1 cellular context compared by ENCODE assay signal in genomic region chr6:30759575-30760239, GRCh38.
TF ChIP-seq lines count a peak whose summit lies in the region.

No MANE protein-coding gene starts in this region.

TF ChIP-seq in HepG2, 621 proteins besides CTCF, POLR2A, EP300 and RAD21 (continued from another document and continues in another):
- TF ChIP-seq ZNF646 (CRISPR knock-in tag; IDR thresholded peaks at IDR 0.05) (peak; percentile 75; the same call in 1 of the 2 replicates), ERF (CRISPR knock-in tag; IDR thresholded peaks at IDR 0.05) (no peak), NFIC (IDR thresholded peaks at IDR 0.05; ENCODE audit: low read length) (peak; percentile 39; the same call in 1 of the 2 replicates), HOXA3 (CRISPR knock-in tag; IDR thresholded peaks at IDR 0.05) (0 out of 2 replicates have a peak, but pooled peaks have one; percentile 11), MIER3 (CRISPR knock-in tag; IDR thresholded peaks at IDR 0.05; ENCODE audit: borderline replicate concordance) (peak; percentile 75; the same call in 1 of the 2 replicates), SPEN (CRISPR knock-in tag; IDR thresholded peaks at IDR 0.05; ENCODE audit: low read depth) (no peak), SAP130 (CRISPR knock-in tag; IDR thresholded peaks at IDR 0.05; ENCODE audit: low read depth) (peak; percentile 68), TFE3 (CRISPR knock-in tag; IDR thresholded peaks at IDR 0.05) (no peak), MAFK (conservative IDR thresholded peaks at IDR 0.05 in 1 of 2, IDR thresholded peaks at IDR 0.05 in 1 of 2; ENCODE audit: low read length in 2 of 2) (peak; percentile 72 to 85), RXRB (CRISPR knock-in tag; IDR thresholded peaks at IDR 0.05; ENCODE audit: borderline replicate concordance) (peak; percentile 64; the same call in 1 of the 2 replicates), KDM5B (CRISPR knock-in tag; IDR thresholded peaks at IDR 0.05; ENCODE audit: borderline replicate concordance) (peak; percentile 39; the same call in 1 of the 2 replicates), ELF3 (CRISPR knock-in tag; IDR thresholded peaks at IDR 0.05) (peak; percentile 31; the same call in 1 of the 2 replicates), FUBP1 (CRISPR knock-in tag; IDR thresholded peaks at IDR 0.05; ENCODE audit: borderline replicate concordance) (no peak), AGO2 (optimal IDR thresholded peaks at IDR 0.05; ENCODE audit: low read depth, low read length) (no peak), ZNF18 (CRISPR knock-in tag; IDR thresholded peaks at IDR 0.05; ENCODE audit: insufficient replicate concordance) (peak; percentile 99), ZFP82 (CRISPR knock-in tag; IDR thresholded peaks at IDR 0.05; ENCODE audit: borderline replicate concordance) (0 out of 2 replicates have a peak, but pooled peaks have one; percentile 3), NRL (CRISPR knock-in tag; IDR thresholded peaks at IDR 0.05; ENCODE audit: borderline replicate concordance) (0 out of 2 replicates have a peak, but pooled peaks have one; percentile 51), MYC (CRISPR knock-in tag; IDR thresholded peaks at IDR 0.05; ENCODE audit: borderline replicate concordance) (no peak), ZBTB3 (CRISPR knock-in tag; IDR thresholded peaks at IDR 0.05; ENCODE audit: borderline replicate concordance, low read depth) (0 out of 2 replicates have a peak, but pooled peaks have one; percentile 60), MAX (IDR thresholded peaks at IDR 0.05) (peak; percentile 19; the same call in 1 of the 2 replicates), ARID3A (IDR thresholded peaks at IDR 0.05; ENCODE audit: low read depth, low read length) (peak; percentile 67; the same call in 1 of the 2 replicates), TGIF2 (CRISPR knock-in tag; IDR thresholded peaks at IDR 0.05) (peak; percentile 9), RBAK (CRISPR knock-in tag; IDR thresholded peaks at IDR 0.05) (no peak), KIAA2018 (CRISPR knock-in tag; IDR thresholded peaks at IDR 0.05; ENCODE audit: borderline replicate concordance) (no peak), PPARG (CRISPR knock-in tag; conservative IDR thresholded peaks at IDR 0.05) (peak; percentile 65), NCOA2 (CRISPR knock-in tag; IDR thresholded peaks at IDR 0.05) (peak; percentile 60), MAFF (IDR thresholded peaks at IDR 0.05; ENCODE audit: low read depth, low read length) (peak; percentile 82), ATRX (CRISPR knock-in tag; IDR thresholded peaks at IDR 0.05; ENCODE audit: borderline replicate concordance) (no peak), MED1 (CRISPR knock-in tag; IDR thresholded peaks at IDR 0.05) (peak; percentile 91), ZFX (CRISPR knock-in tag; IDR thresholded peaks at IDR 0.05; ENCODE audit: low read depth) (no peak), ZNF772 (CRISPR knock-in tag; IDR thresholded peaks at IDR 0.05) (0 out of 2 replicates have a peak, but pooled peaks have one; percentile 56)
